In genomic region chr11:120224872-120225371, GRCh38 we compare ENCODE assay signal across 15 cellular contexts. TPM values are rescaled to one million over a fixed set of nuclear protein-coding genes. Genes with fewer than 3 reads are reported as not detected.
DNase-seq lines count a peak whose midpoint lies in the region; FAIRE-seq and TF ChIP-seq lines count a peak whose summit lies in the region.
"Had no signal": no experiment of that assay in that cellular context is flagged by ENCODE, and none has a peak within 500 bp of the region (broad histone marks: within the 10 kb centered on the region; RNA-seq: fewer than 3 reads in every experiment).

No MANE protein-coding gene starts in this region.

- peaks cover 2% of the 10 kb centered on the region for H3K9me3 Mint-ChIP-seq in astrocyte (ENCODE audit: unreplicated experiment)

- no peaks in the 10 kb centered on the region for H3K79me2 ChIP-seq in astrocyte (ENCODE audit: insufficient read depth, low read length)

- H3K27me3 Mint-ChIP-seq in astrocyte (ENCODE audit: low read depth, unreplicated experiment) = peaks cover 31% of the 10 kb centered on the region
- H3K27me3 Mint-ChIP-seq: activated naive CD8-positive, alpha-beta T cell had no signal

- no peak overlapping the region for H3K4me3 ChIP-seq in astrocyte (ENCODE audit: insufficient read depth, low read depth, low read length)
- no peak overlapping the region for H3K4me3 ChIP-seq in testis

- peaks cover 2% of the 10 kb centered on the region for H3K4me1 Mint-ChIP-seq in astrocyte (ENCODE audit: low read depth, unreplicated experiment)

- H3K4me1 ChIP-seq in astrocyte (ENCODE audit: insufficient read depth, low read length) = peaks cover 9% of the 10 kb centered on the region
- peaks cover 5% of the 10 kb centered on the region for H3K4me1 ChIP-seq in testis

- DNase-seq in MV-4-11 (lab: John Stamatoyannopoulos, UW) (peak; percentile 88), astrocyte (ENCODE audit: low read depth) (no peak), lung microvascular endothelial cell (ENCODE audit: low read depth in 2 of 2) (peak; percentile 47 to 52), D721Med (ENCODE audit: insufficient read length, low spot score) (no peak), NCI-H1092 treated with DMSO at 0.1 percent for 48 hours (lab: John Stamatoyannopoulos, UW) (no peak), testis (no peak), NCI-H82 (lab: John Stamatoyannopoulos, UW) (no peak)
- DNase-seq: activated CD4-positive, CD25-positive, alpha-beta regulatory T cell treated with anti-CD3 and anti-CD28 coated beads, Interleukin-2, amount 50 U/mL, for 72 hours; DND-41; NCI-H1417 treated with DMSO at 0.1 percent for 48 hours; small intestine had no signal

- 37 to 67% methylated on average over 9 of the region's 9 CpGs for WGBS in testis, 2 donors

- peaks cover 29% of the 10 kb centered on the region for H4K20me1 ChIP-seq in astrocyte (ENCODE audit: insufficient read depth, low read length)

- no peak for FAIRE-seq in astrocyte (lab: Jason Lieb, UNC)
- no peak for FAIRE-seq in D721Med (lab: Jason Lieb, UNC)
- FAIRE-seq: H1, islet of Langerhans, small intestine had no signal

- H3K27ac Mint-ChIP-seq in astrocyte (ENCODE audit: unreplicated experiment) = no peak overlapping the region
- H3K27ac Mint-ChIP-seq: activated naive CD8-positive, alpha-beta T cell had no signal

- H3K4me3 Mint-ChIP-seq in astrocyte (ENCODE audit: unreplicated experiment) = no peak overlapping the region
- H3K4me3 Mint-ChIP-seq: activated naive CD8-positive, alpha-beta T cell had no signal

- H3K27me3 ChIP-seq in astrocyte (ENCODE audit: insufficient read depth, low read length) (no peaks in the 10 kb centered on the region), testis (no peaks in the 10 kb centered on the region)

- TF ChIP-seq CTCF in astrocyte (IDR thresholded peaks at IDR 0.05; ENCODE audit: insufficient read depth, low read depth, low read length) = no peak
- no peak for TF ChIP-seq CTCF in D721Med (IDR thresholded peaks at IDR 0.05; ENCODE audit: insufficient read depth, missing control alignments)
- no peak for TF ChIP-seq CTCF in testis (IDR thresholded peaks at IDR 0.05)

- TF ChIP-seq POLR2A in testis (IDR thresholded peaks at IDR 0.05) = no peak

- no peak overlapping the region for H2AFZ ChIP-seq in astrocyte (ENCODE audit: low read depth, low read length)

- H3K36me3 ChIP-seq in astrocyte (ENCODE audit: insufficient read depth, low read length) (no peaks in the 10 kb centered on the region), testis (ENCODE audit: low read depth, missing control alignments) (no peaks in the 10 kb centered on the region)

- no peak overlapping the region for H3K27ac ChIP-seq in astrocyte (ENCODE audit: low read depth, low read length)
- peak overlapping the region; percentile 13 for H3K27ac ChIP-seq in temporal lobe (ENCODE audit: low read depth, low read length)
- peak overlapping the region in 1 of 2 donors; percentile 2 for H3K27ac ChIP-seq in testis

- no peaks in the 10 kb centered on the region for H3K9me3 ChIP-seq in astrocyte (ENCODE audit: insufficient read depth, low read depth, low read length)
- H3K9me3 ChIP-seq in testis = no peaks in the 10 kb centered on the region

- H3K9ac ChIP-seq in astrocyte (ENCODE audit: low read length) = no peak overlapping the region

- intact Hi-C loops in testis (cut with DNase I; ENCODE audit: low total_unique reads) = loop anchor here (5.0 kb wide), 1 partner anchor 53 kb away; no protein-coding TSS in a partner anchor

- peak overlapping the region; percentile 20 for H3K4me2 ChIP-seq in astrocyte (ENCODE audit: low read length)

- H3K36me3 Mint-ChIP-seq in astrocyte (ENCODE audit: low read depth, unreplicated experiment) = peaks cover 15% of the 10 kb centered on the region
- H3K36me3 Mint-ChIP-seq: activated naive CD8-positive, alpha-beta T cell had no signal

RNA-seq across cellular contexts. Expression of gene OAF, which starts 14.1 kb away (rescaled TPM):
- total RNA-seq in astrocyte (20.9 and 22.5 TPM in 2 replicates), lung microvascular endothelial cell (16.6 and 17.3 TPM in 2 replicates), temporal lobe (1.2 TPM), testis (10 to 100 TPM in 1 of 2 donors, 1 to 10 TPM in 1; 8.5 to 11.0 TPM)
- polyA plus RNA-seq in testis (ENCODE audit: insufficient read depth, low read depth, low replicate concordance) = 22.6 TPM

RNA-seq across cellular contexts. Expression of gene POU2F3, which starts 15.0 kb away (rescaled TPM):
- total RNA-seq in astrocyte (0.20 TPM in 1 of 2 replicates, not detected in the other), lung microvascular endothelial cell (under 0.01 TPM in 1 of 2 replicates, not detected in the other), temporal lobe (not detected), testis (under 1 TPM; 0.16 to 0.31 TPM)
- 0.49 TPM for polyA plus RNA-seq in testis (ENCODE audit: insufficient read depth, low read depth, low replicate concordance)

Comparison
In these comparisons a context has a peak if more than half of its experiments do, and no peak if none do; other contexts are left out.
1. DNase-seq: peak in MV-4-11 (single experiment) and lung microvascular endothelial cell (2 of 2); none in astrocyte (single experiment), D721Med (single experiment), NCI-H1092 treated with DMSO at 0.1 percent for 48 hours (single experiment), testis (single experiment) and NCI-H82 (single experiment).